7 cellular contexts compared by ENCODE assay signal in the genomic region with DNA sequence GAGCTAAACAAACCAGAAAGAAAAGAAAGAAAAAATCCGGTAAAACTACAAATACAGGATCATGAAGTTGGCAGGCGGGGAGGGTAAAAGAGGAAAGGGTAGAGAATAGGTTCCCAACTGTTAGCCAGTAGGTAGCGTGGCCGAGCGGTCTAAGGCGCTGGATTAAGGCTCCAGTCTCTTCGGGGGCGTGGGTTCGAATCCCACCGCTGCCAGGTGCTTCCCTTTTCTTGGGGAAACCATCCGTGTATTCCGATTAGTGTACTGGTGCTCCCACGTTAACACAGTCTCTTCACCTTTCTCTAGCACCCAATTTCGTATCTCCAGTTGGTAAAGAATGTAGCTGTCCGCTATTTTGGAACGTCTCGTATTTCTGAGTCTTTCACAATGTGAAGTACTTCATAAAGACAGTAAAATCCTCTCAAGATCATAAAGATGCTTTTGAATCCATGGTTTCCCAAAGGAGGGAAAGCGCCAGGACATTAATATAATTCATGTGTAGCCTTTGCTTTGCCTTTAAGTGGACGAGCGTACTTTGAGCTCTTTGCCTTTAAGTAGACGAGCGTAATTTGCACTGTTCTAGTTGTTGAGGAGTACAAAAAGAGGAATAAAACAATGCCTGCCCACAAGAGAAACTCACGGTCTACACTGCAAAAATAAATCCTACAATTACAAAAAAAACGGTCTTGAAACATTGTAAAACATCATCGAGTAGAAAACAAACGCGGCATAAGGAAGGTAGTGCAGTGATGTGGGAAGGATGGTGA. TPM values are rescaled to one million over a fixed set of nuclear protein-coding genes. Genes with fewer than 3 reads are reported as not detected.
A peak's percentile ranks its signal among the peaks of the same experiment; 100 is the strongest.
DNase-seq lines count a peak whose midpoint lies in the region; ATAC-seq and TF ChIP-seq lines count a peak whose summit lies in the region.

No MANE protein-coding gene starts in this region.

- no peaks in the 10 kb centered on the region for H3K4me1 ChIP-seq in ascending aorta
- peaks cover 4% of the 10 kb centered on the region for H3K4me1 ChIP-seq in rectal smooth muscle tissue (ENCODE audit: control insufficient read depth, insufficient read depth, low read length)
- H3K4me1 ChIP-seq in vagina = peaks cover 18% of the 10 kb centered on the region

- DNase-seq in NCI-H146 treated with DMSO at 0.1 percent for 48 hours (lab: John Stamatoyannopoulos, UW; ENCODE audit: unreplicated experiment) (peak; percentile 58), T-helper 2 cell (peak in 4 of 5 experiments; percentile 58 to 64 (median 61)), ascending aorta (ENCODE audit: low spot score in 2 of 2) (peak in 1 of 2 donors; percentile 91), hepatic stellate cell (ENCODE audit: low spot score) (peak; percentile 58), vagina (ENCODE audit: extremely low spot score in 2 of 2) (no peak)

- TF ChIP-seq CTCF in ascending aorta (IDR thresholded peaks at IDR 0.05) = no peak
- no peak for TF ChIP-seq CTCF in vagina (IDR thresholded peaks at IDR 0.05)

- peak overlapping the region; percentile 22 for H3K9ac ChIP-seq in rectal smooth muscle tissue (ENCODE audit: low read length)

- TF ChIP-seq POLR2A in vagina (IDR thresholded peaks at IDR 0.05) = no peak

- intact Hi-C loops in ascending aorta (cut with DNase I) (loop anchor here (5.0 to 10.0 kb wide), 5 partner anchors 153 to 485 kb away; partner anchors contain the start of genes APEX1, METTL17, NDRG2 and ZNF219), vagina (cut with DNase I) (loop anchor here (5.0 to 10.0 kb wide), 4 partner anchors 145 to 283 kb away; partner anchors contain the start of genes PARP2, PIP4P1, PNP and TEP1)

- no peaks in the 10 kb centered on the region for H3K27me3 ChIP-seq in ascending aorta
- H3K27me3 ChIP-seq in rectal smooth muscle tissue (ENCODE audit: control insufficient read depth, insufficient read depth, low read length) = no peaks in the 10 kb centered on the region
- H3K27me3 ChIP-seq in vagina = no peaks in the 10 kb centered on the region

- H3K36me3 ChIP-seq in ascending aorta (no peaks in the 10 kb centered on the region), rectal smooth muscle tissue (ENCODE audit: control insufficient read depth, insufficient read depth, low read length) (no peaks in the 10 kb centered on the region), vagina (no peaks in the 10 kb centered on the region)

- H3K4me3 ChIP-seq in ascending aorta = peak overlapping the region; percentile 86 to 98
- H3K4me3 ChIP-seq in rectal smooth muscle tissue (ENCODE audit: low read length) = peak overlapping the region; percentile 90
- peak overlapping the region; percentile 66 to 82 for H3K4me3 ChIP-seq in vagina

- ATAC-seq in GM18867 (IDR thresholded peaks at IDR 0.05; ENCODE audit: unreplicated experiment) = peak; percentile 24

- H3K9me3 ChIP-seq in ascending aorta (no peaks in the 10 kb centered on the region), vagina (no peaks in the 10 kb centered on the region)

- peak overlapping the region; percentile 79 to 89 for H3K27ac ChIP-seq in ascending aorta
- peak overlapping the region; percentile 1 for H3K27ac ChIP-seq in rectal smooth muscle tissue (ENCODE audit: low read depth, low read length)
- H3K27ac ChIP-seq in vagina = peak overlapping the region; percentile 78

RNA-seq across cellular contexts. Expression of gene RNASE12, which starts 19.0 kb away (rescaled TPM):
- not detected for total RNA-seq in ascending aorta
- total RNA-seq in vagina = not detected

RNA-seq across cellular contexts. Expression of gene RNASE11, which starts 22.4 kb away (rescaled TPM):
- total RNA-seq in ascending aorta (not detected), vagina (not detected)

RNA-seq across cellular contexts. Expression of gene OR6S1, which starts 31.3 kb away (rescaled TPM):
- total RNA-seq in ascending aorta (not detected), vagina (not detected)

RNA-seq across cellular contexts. Expression of gene RNASE9, which starts 49.3 kb away (rescaled TPM):
- total RNA-seq in ascending aorta (not detected), vagina (not detected)

Comparison
In these comparisons a context has a peak if more than half of its experiments do, and no peak if none do; other contexts are left out.
1. DNase-seq: peak in NCI-H146 treated with DMSO at 0.1 percent for 48 hours (single experiment), T-helper 2 cell (4 of 5) and hepatic stellate cell (single experiment); none in vagina (0 of 2).
2. H3K27ac ChIP-seq: peak in every context shown above with its lines; median percentile 84 in ascending aorta; 78 in vagina; 1 in rectal smooth muscle tissue.
3. Peak in every context shown above with its lines, with median percentiles within 50 percentile points of each other: H3K4me3 ChIP-seq.